Comparison of ENCODE assay signal across 16 cellular contexts in genomic region chr1:3904843-3905185, GRCh38.
"Had no signal": no experiment of that assay in that cellular context is flagged by ENCODE, and none has a peak within 500 bp of the region (broad histone marks: within the 10 kb centered on the region; RNA-seq: fewer than 3 reads in every experiment).

No MANE protein-coding gene starts in this region.

- H3K36me3 ChIP-seq: adrenal gland, heart left ventricle, pancreas, right atrium auricular region, tibial nerve had no signal

- H3K4me3 Mint-ChIP-seq: activated CD4-positive, alpha-beta memory T cell treated with anti-CD3 and anti-CD28 coated beads for 36 hours; activated naive CD4-positive, alpha-beta T cell treated with anti-CD3 and anti-CD28 coated beads for 36 hours; activated T-helper 1 cell treated with anti-CD3 and anti-CD28 coated beads, Interleukin-12 subunit alpha, Interleukin-12 subunit beta, Interleukin-2, Interleukin-4 antibody, amounts not matched to agents 30 ng/mL and 10 ng/mL and 1 ng/mL, durations not matched to agents 14 hours and 24 hours and 36 hours; nephron progenitor cell; stimulated activated naive B cell treated with anti-CD40 and anti-IgM and Interleukin-4, amounts not matched to agents 10 μg/mL and 1 μg/mL and 100 μg/mL, for 72 hours; T-helper 2 cell treated with Interferon-gamma antibody and Interleukin-4, amounts not matched to agents 5 μg/mL and 100 μg/mL, for 36 hours had no signal

- FAIRE-seq: colon, pancreas had no signal

- H3K4me3 ChIP-seq: adrenal gland, heart left ventricle, pancreas, right atrium auricular region, skin epidermis, tibial nerve had no signal

- H3K9me3 ChIP-seq: adrenal gland, heart left ventricle, pancreas, right atrium auricular region, tibial nerve had no signal

- H3K27me3 Mint-ChIP-seq: activated CD4-positive, alpha-beta memory T cell treated with anti-CD3 and anti-CD28 coated beads for 36 hours had no signal

- H3K27ac Mint-ChIP-seq: activated CD4-positive, alpha-beta memory T cell treated with anti-CD3 and anti-CD28 coated beads for 36 hours; activated naive CD4-positive, alpha-beta T cell treated with anti-CD3 and anti-CD28 coated beads for 36 hours; activated T-helper 1 cell treated with anti-CD3 and anti-CD28 coated beads, Interleukin-12 subunit alpha, Interleukin-12 subunit beta, Interleukin-2, Interleukin-4 antibody, amounts not matched to agents 30 ng/mL and 10 ng/mL and 1 ng/mL, durations not matched to agents 14 hours and 24 hours and 36 hours; nephron progenitor cell; stimulated activated naive B cell treated with anti-CD40 and anti-IgM and Interleukin-4, amounts not matched to agents 10 μg/mL and 1 μg/mL and 100 μg/mL, for 72 hours; T-helper 2 cell treated with Interferon-gamma antibody and Interleukin-4, amounts not matched to agents 5 μg/mL and 100 μg/mL, for 36 hours had no signal

- DNase-seq: activated CD4-positive, alpha-beta memory T cell treated with anti-CD3 and anti-CD28 coated beads for 36 hours; adrenal gland; foreskin melanocyte; heart left ventricle; nephron progenitor cell; pancreas; stimulated activated naive B cell treated with anti-CD40 and anti-IgM and Interleukin-4, amounts not matched to agents 10 μg/mL and 1 μg/mL and 100 μg/mL, for 72 hours had no signal

- H3K9me3 Mint-ChIP-seq: activated CD4-positive, alpha-beta memory T cell treated with anti-CD3 and anti-CD28 coated beads for 36 hours; activated naive CD4-positive, alpha-beta T cell treated with anti-CD3 and anti-CD28 coated beads for 36 hours; activated T-helper 1 cell treated with anti-CD3 and anti-CD28 coated beads, Interleukin-12 subunit alpha, Interleukin-12 subunit beta, Interleukin-2, Interleukin-4 antibody, amounts not matched to agents 30 ng/mL and 10 ng/mL and 1 ng/mL, durations not matched to agents 14 hours and 24 hours and 36 hours; nephron progenitor cell; stimulated activated naive B cell treated with anti-CD40 and anti-IgM and Interleukin-4, amounts not matched to agents 10 μg/mL and 1 μg/mL and 100 μg/mL, for 72 hours; T-helper 2 cell treated with Interferon-gamma antibody and Interleukin-4, amounts not matched to agents 5 μg/mL and 100 μg/mL, for 36 hours had no signal

- H3K27ac ChIP-seq: adrenal gland, heart left ventricle, pancreas, right atrium auricular region, tibial nerve had no signal

- H3K4me1 ChIP-seq: pancreas, right atrium auricular region had no signal

- H3K27me3 ChIP-seq: adrenal gland, pancreas, right atrium auricular region had no signal

- ATAC-seq: activated CD4-positive, CD25-positive, alpha-beta regulatory T cell treated with anti-CD3 and anti-CD28 coated beads, Interleukin-2, amount 50 U/mL, for 24 hours; heart left ventricle; left lobe of liver; pancreas; stimulated activated naive B cell treated with anti-CD40 and anti-IgM and Interleukin-4, amounts not matched to agents 10 μg/mL and 1 μg/mL and 100 μg/mL, for 72 hours had no signal
